Comparison of ENCODE assay signal across 9 cellular contexts in genomic region chr14:36662543-36663403, GRCh38. TPM values are rescaled to one million over a fixed set of nuclear protein-coding genes. Genes with fewer than 3 reads are reported as not detected.
DNase-seq lines count a peak whose midpoint lies in the region; ATAC-seq, FAIRE-seq and TF ChIP-seq lines count a peak whose summit lies in the region.
"Had no signal": no experiment of that assay in that cellular context is flagged by ENCODE, and none has a peak within 500 bp of the region (broad histone marks: within the 10 kb centered on the region; RNA-seq: fewer than 3 reads in every experiment).

No MANE protein-coding gene starts in this region.

- TF ChIP-seq CTCF in VCaP (conservative IDR thresholded peaks at IDR 0.05) = peak; percentile 39
- TF ChIP-seq CTCF in kidney (IDR thresholded peaks at IDR 0.05; ENCODE audit: borderline replicate concordance, extremely low read depth, insufficient read depth) = no peak
- peak; percentile 56 for TF ChIP-seq CTCF in type B pancreatic cell (conservative IDR thresholded peaks at IDR 0.05)

- peaks cover 0 to 17% of the 10 kb centered on the region in 2 donors for H3K4me1 ChIP-seq in kidney (ENCODE audit: control insufficient read depth in 1 of 2, insufficient read depth in 1 of 2, low read depth in 1 of 2, low read length in 2 of 2)

- H3K36me3 Mint-ChIP-seq in activated T-cell treated with anti-CD3 and anti-CD28 coated beads, Interleukin-2, amount 50 U/mL, for 72 hours (ENCODE audit: insufficient read depth in 2 of 2) = peaks cover 8 to 24% of the 10 kb centered on the region in 2 donors
- peaks cover 4% of the 10 kb centered on the region for H3K36me3 Mint-ChIP-seq in type B pancreatic cell

- H3K27ac ChIP-seq in VCaP (peak overlapping the region; percentile 94), kidney (ENCODE audit: low read depth in 2 of 2, low read length in 2 of 2) (no peak overlapping the region)

- peaks cover 79% of the 10 kb centered on the region for H3K27me3 Mint-ChIP-seq in activated T-cell treated with anti-CD3 and anti-CD28 coated beads, Interleukin-2, amount 50 U/mL, for 72 hours (ENCODE audit: low read depth)
- H3K27me3 Mint-ChIP-seq in type B pancreatic cell = peaks cover 98% of the 10 kb centered on the region

- peak overlapping the region in 1 of 2 donors; percentile 29 for H3K4me3 ChIP-seq in kidney (ENCODE audit: low read length in 2 of 2)

- ATAC-seq in activated T-cell treated with anti-CD3 and anti-CD28 coated beads, Interleukin-2, amount 50 U/mL, for 72 hours (replicated peaks in 1 of 2) = no peak

- no peak for DNase-seq in activated T-cell treated with anti-CD3 and anti-CD28 coated beads, Interleukin-2, amount 50 U/mL, for 72 hours
- DNase-seq in activated T-cell treated with anti-CD3 and anti-CD28 coated beads for 4 hours (no peak), kidney (peak; percentile 67), type B pancreatic cell (ENCODE audit: extremely low spot score, unreplicated experiment) (no peak), ACHN (no peak), NAMALWA (ENCODE audit: low spot score) (no peak), NCI-H2107 (lab: John Stamatoyannopoulos, UW) (no peak)

- peak overlapping the region; percentile 73 to 78 for H3K4me3 Mint-ChIP-seq in activated T-cell treated with anti-CD3 and anti-CD28 coated beads, Interleukin-2, amount 50 U/mL, for 72 hours
- peak overlapping the region; percentile 91 for H3K4me3 Mint-ChIP-seq in type B pancreatic cell

- no peak for FAIRE-seq in kidney (lab: Jason Lieb, UNC)
- FAIRE-seq: TTC549 had no signal

- peaks cover 47% of the 10 kb centered on the region for H3K4me1 Mint-ChIP-seq in activated T-cell treated with anti-CD3 and anti-CD28 coated beads, Interleukin-2, amount 50 U/mL, for 72 hours (ENCODE audit: low read depth)
- H3K4me1 Mint-ChIP-seq in type B pancreatic cell (ENCODE audit: unreplicated experiment) = peaks cover 31% of the 10 kb centered on the region

- no peak overlapping the region for H3K9ac ChIP-seq in kidney (ENCODE audit: low read length in 2 of 2)

- H3K9me3 ChIP-seq in kidney (ENCODE audit: control insufficient read depth in 1 of 2, low read length in 2 of 2) = no peaks in the 10 kb centered on the region

- H3K36me3 ChIP-seq in kidney (ENCODE audit: control insufficient read depth in 1 of 2, insufficient read depth in 2 of 2, low read length in 2 of 2) = no peaks in the 10 kb centered on the region

- in situ Hi-C loops in ACHN (cut with HindIII; ENCODE audit: low pct_ligation_motif_present, low pct_unique_long_range_greater_than_20kb, low sequenced_read_pairs) = no loop called here

- H3K9me3 Mint-ChIP-seq in activated T-cell treated with anti-CD3 and anti-CD28 coated beads, Interleukin-2, amount 50 U/mL, for 72 hours = no peaks in the 10 kb centered on the region
- H3K9me3 Mint-ChIP-seq in type B pancreatic cell = no peaks in the 10 kb centered on the region

- intact Hi-C loops in kidney (cut with DNase I) = no loop called here

- no peak overlapping the region for H3K27ac Mint-ChIP-seq in activated T-cell treated with anti-CD3 and anti-CD28 coated beads, Interleukin-2, amount 50 U/mL, for 72 hours
- H3K27ac Mint-ChIP-seq in type B pancreatic cell = peak overlapping the region; percentile 58

RNA-seq across cellular contexts. Expression of gene PAX9, which starts 1.1 kb away (rescaled TPM):
- total RNA-seq in activated T-cell treated with anti-CD3 and anti-CD28 coated beads, Interleukin-2, amount 50 U/mL, for 72 hours = under 1 TPM in 1 of 2 donors, not detected in 1; 0.23 TPM
- 0.19 TPM for total RNA-seq in kidney
- polyA plus RNA-seq in kidney (ENCODE audit: insufficient read depth, low read depth, low replicate concordance) = not detected
- total RNA-seq in type B pancreatic cell (ENCODE audit: low replicate concordance) = 5.6 and 6.3 TPM in 2 replicates
